Comparison of ENCODE assay signal across 10 cellular contexts in the genomic region with DNA sequence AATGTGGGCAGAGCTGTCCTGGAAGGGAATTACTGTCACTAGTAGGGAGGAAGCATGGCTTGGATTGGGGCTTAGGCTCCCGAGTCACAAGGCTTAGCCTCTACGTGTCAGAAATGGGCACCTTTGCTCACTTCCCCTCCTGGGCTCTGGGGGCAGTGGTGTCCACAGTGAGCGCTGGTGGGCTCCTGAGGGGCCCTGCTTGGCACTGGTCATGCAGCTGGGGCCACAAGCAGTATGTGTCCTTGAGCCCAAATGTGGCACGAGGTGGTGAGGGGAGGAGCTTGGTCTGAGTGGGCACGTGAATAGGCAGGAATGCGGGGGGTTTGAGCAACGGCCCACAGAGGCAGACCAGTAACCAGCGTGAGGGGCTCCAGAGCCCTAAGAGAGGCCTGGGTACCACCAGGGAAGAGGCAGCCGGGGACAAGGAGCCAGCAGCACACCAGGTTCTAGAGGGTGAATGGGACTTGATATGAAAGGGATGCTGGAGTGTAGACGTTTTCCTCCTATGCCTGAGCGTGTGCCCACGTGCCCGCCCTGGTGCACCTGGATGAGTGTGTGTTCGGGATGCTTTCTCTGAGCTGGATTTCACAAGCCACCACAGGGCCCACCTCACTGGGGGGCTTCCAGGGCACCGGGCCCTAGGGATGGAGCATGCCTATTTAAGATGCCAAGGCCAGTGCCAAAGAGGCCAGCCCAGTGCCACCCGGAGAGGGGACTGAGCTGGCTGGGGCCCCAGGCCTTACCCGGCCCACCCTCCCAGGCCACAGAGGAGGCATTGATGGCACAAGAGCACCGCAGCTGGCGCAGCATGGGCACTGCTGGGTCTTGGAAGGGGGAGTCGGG. TPM values are rescaled to one million over a fixed set of nuclear protein-coding genes. Genes with fewer than 3 reads are reported as not detected.
A peak's percentile ranks its signal among the peaks of the same experiment; 100 is the strongest.
DNase-seq lines count a peak whose midpoint lies in the region; ATAC-seq, FAIRE-seq and TF ChIP-seq lines count a peak whose summit lies in the region.
"Had no signal": no experiment of that assay in that cellular context is flagged by ENCODE, and none has a peak within 500 bp of the region (broad histone marks: within the 10 kb centered on the region; RNA-seq: fewer than 3 reads in every experiment).

No MANE protein-coding gene starts in this region.

- peak overlapping the region; percentile 82 for H3K4me2 ChIP-seq in OCI-LY3 (ENCODE audit: low read length)

- H3K27me3 ChIP-seq in OCI-LY3 (ENCODE audit: low read depth, low read length) (no peaks in the 10 kb centered on the region), foreskin keratinocyte (no peaks in the 10 kb centered on the region)

- H3K79me2 ChIP-seq in OCI-LY3 (ENCODE audit: low read length), result peaks cover 8% of the 10 kb centered on the region; the same call in 1 of the 2 replicates

- H3K9me3 Mint-ChIP-seq in activated naive CD8-positive, alpha-beta T cell treated with anti-CD3 and anti-CD28 coated beads, Interleukin-2, amount 10 ng/mL, durations not matched to agents 7 days and 5 days, result no peaks in the 10 kb centered on the region
- H3K9me3 Mint-ChIP-seq in activated naive CD8-positive, alpha-beta T cell treated with anti-CD3 and anti-CD28 coated beads, Interleukin-2, amount 50 U/mL, for 24 hours, result no peaks in the 10 kb centered on the region
- H3K9me3 Mint-ChIP-seq: activated CD4-positive, alpha-beta T cell treated with anti-CD3 and anti-CD28 coated beads, Interleukin-2, amount 10 ng/mL, durations not matched to agents 24 days and 14 days had no signal

- no peaks in the 10 kb centered on the region for H3K9me3 ChIP-seq in OCI-LY3 (ENCODE audit: insufficient read depth, low read length)

- H2AFZ ChIP-seq in OCI-LY3 (ENCODE audit: low read depth, low read length), result no peak overlapping the region; the same call in 1 of the 2 replicates

- FAIRE-seq in HTR-8/SVneo (lab: Jason Lieb, UNC), result no peak

- H3K4me3 Mint-ChIP-seq in activated naive CD8-positive, alpha-beta T cell treated with anti-CD3 and anti-CD28 coated beads, Interleukin-2, amount 10 ng/mL, durations not matched to agents 7 days and 5 days, result no peak overlapping the region
- no peak overlapping the region for H3K4me3 Mint-ChIP-seq in activated naive CD8-positive, alpha-beta T cell treated with anti-CD3 and anti-CD28 coated beads, Interleukin-2, amount 50 U/mL, for 24 hours
- H3K4me3 Mint-ChIP-seq: activated CD4-positive, alpha-beta T cell treated with anti-CD3 and anti-CD28 coated beads, Interleukin-2, amount 10 ng/mL, durations not matched to agents 24 days and 14 days had no signal

- H3K36me3 ChIP-seq in OCI-LY3 (replicated peaks; ENCODE audit: low read depth, low read length), result no peaks in the 10 kb centered on the region

- H3K9ac ChIP-seq in OCI-LY3 (ENCODE audit: low read length), result peak overlapping the region; percentile 43

- no peaks in the 10 kb centered on the region for H4K20me1 ChIP-seq in OCI-LY3 (ENCODE audit: insufficient read depth, low read length)

- POLR2A ChIA-PET in activated naive CD8-positive, alpha-beta T cell treated with anti-CD3 and anti-CD28 coated beads, Interleukin-2, amount 10 ng/mL, durations not matched to agents 7 days and 5 days (lab: Charles Lee), result interaction anchor here (1.0 to 2.2 kb wide), 3 partner anchors 9 to 29 kb away, joined by 3 to 13 read pairs (median 4); no protein-coding TSS in a partner anchor

- H3K4me1 ChIP-seq in OCI-LY3 (ENCODE audit: low read length) (peaks cover 36% of the 10 kb centered on the region), foreskin keratinocyte (no peaks in the 10 kb centered on the region)

- peak; percentile 40 for TF ChIP-seq CTCF in OCI-LY3 (IDR thresholded peaks at IDR 0.05; ENCODE audit: low read depth, low read length)
- TF ChIP-seq CTCF in foreskin keratinocyte (conservative IDR thresholded peaks at IDR 0.05), result peak; percentile 33

- no peak for ATAC-seq in activated naive CD8-positive, alpha-beta T cell treated with anti-CD3 and anti-CD28 coated beads, Interleukin-2, amount 10 ng/mL, durations not matched to agents 7 days and 5 days (ENCODE audit: low read depth)
- ATAC-seq in activated naive CD8-positive, alpha-beta T cell treated with anti-CD3 and anti-CD28 coated beads, Interleukin-2, amount 50 U/mL, for 24 hours, result no peak
- no peak for ATAC-seq in foreskin keratinocyte
- ATAC-seq in HG02623 (IDR thresholded peaks at IDR 0.05; ENCODE audit: unreplicated experiment), result no peak

- no peaks in the 10 kb centered on the region for H3K36me3 Mint-ChIP-seq in activated naive CD8-positive, alpha-beta T cell treated with anti-CD3 and anti-CD28 coated beads, Interleukin-2, amount 10 ng/mL, durations not matched to agents 7 days and 5 days
- H3K36me3 Mint-ChIP-seq in activated naive CD8-positive, alpha-beta T cell treated with anti-CD3 and anti-CD28 coated beads, Interleukin-2, amount 50 U/mL, for 24 hours (ENCODE audit: low read depth), result no peaks in the 10 kb centered on the region

- no peak for DNase-seq in activated naive CD8-positive, alpha-beta T cell treated with anti-CD3 and anti-CD28 coated beads, Interleukin-2, amount 10 ng/mL, durations not matched to agents 7 days and 5 days
- DNase-seq in activated naive CD8-positive, alpha-beta T cell treated with anti-CD3 and anti-CD28 coated beads, Interleukin-2, amount 50 U/mL, for 24 hours, result no peak
- no peak for DNase-seq in foreskin keratinocyte
- peak; percentile 94 for DNase-seq in superior temporal gyrus (ENCODE audit: extremely low spot score)
- no peak for DNase-seq in DMS114 treated with DMSO at 0.1 percent for 48 hours (lab: John Stamatoyannopoulos, UW; ENCODE audit: unreplicated experiment)
- no peak for DNase-seq in HTR-8/SVneo (ENCODE audit: insufficient read length, low spot score)
- DNase-seq: activated CD4-positive, alpha-beta T cell treated with anti-CD3 and anti-CD28 coated beads, Interleukin-2, amount 10 ng/mL, durations not matched to agents 24 days and 14 days had no signal

- H3K4me1 Mint-ChIP-seq in activated naive CD8-positive, alpha-beta T cell treated with anti-CD3 and anti-CD28 coated beads, Interleukin-2, amount 10 ng/mL, durations not matched to agents 7 days and 5 days, result peaks cover 8% of the 10 kb centered on the region
- peaks cover 11% of the 10 kb centered on the region for H3K4me1 Mint-ChIP-seq in activated naive CD8-positive, alpha-beta T cell treated with anti-CD3 and anti-CD28 coated beads, Interleukin-2, amount 50 U/mL, for 24 hours

- H3K27ac ChIP-seq in OCI-LY3 (ENCODE audit: low read length), result no peak overlapping the region
- no peak overlapping the region for H3K27ac ChIP-seq in foreskin keratinocyte
- H3K27ac ChIP-seq: skin epidermis had no signal

- peak overlapping the region; percentile 60 for H3K4me3 ChIP-seq in OCI-LY3 (ENCODE audit: low read length)
- H3K4me3 ChIP-seq: skin epidermis had no signal

- H3K27ac Mint-ChIP-seq in activated naive CD8-positive, alpha-beta T cell treated with anti-CD3 and anti-CD28 coated beads, Interleukin-2, amount 10 ng/mL, durations not matched to agents 7 days and 5 days, result peak overlapping the region; percentile 80
- no peak overlapping the region for H3K27ac Mint-ChIP-seq in activated naive CD8-positive, alpha-beta T cell treated with anti-CD3 and anti-CD28 coated beads, Interleukin-2, amount 50 U/mL, for 24 hours
- H3K27ac Mint-ChIP-seq: activated CD4-positive, alpha-beta T cell treated with anti-CD3 and anti-CD28 coated beads, Interleukin-2, amount 10 ng/mL, durations not matched to agents 24 days and 14 days had no signal

- H3K27me3 Mint-ChIP-seq in activated naive CD8-positive, alpha-beta T cell treated with anti-CD3 and anti-CD28 coated beads, Interleukin-2, amount 10 ng/mL, durations not matched to agents 7 days and 5 days, result peaks cover 16% of the 10 kb centered on the region
- H3K27me3 Mint-ChIP-seq in activated naive CD8-positive, alpha-beta T cell treated with anti-CD3 and anti-CD28 coated beads, Interleukin-2, amount 50 U/mL, for 24 hours, result peaks cover 16% of the 10 kb centered on the region

RNA-seq across cellular contexts. Expression of a gene that starts 22.8 kb away (rescaled TPM):
- total RNA-seq in activated naive CD8-positive, alpha-beta T cell treated with anti-CD3 and anti-CD28 coated beads, Interleukin-2, amount 10 ng/mL, durations not matched to agents 7 days and 5 days, result 1,000 to 10,000 TPM; 1,404 to 1,416 TPM
- total RNA-seq in foreskin keratinocyte, result 1,605 and 1,879 TPM in 2 replicates
- 1,580 and 1,921 TPM in 2 replicates for polyA plus RNA-seq in foreskin keratinocyte
